15 cellular contexts compared by ENCODE assay signal in the genomic region with DNA sequence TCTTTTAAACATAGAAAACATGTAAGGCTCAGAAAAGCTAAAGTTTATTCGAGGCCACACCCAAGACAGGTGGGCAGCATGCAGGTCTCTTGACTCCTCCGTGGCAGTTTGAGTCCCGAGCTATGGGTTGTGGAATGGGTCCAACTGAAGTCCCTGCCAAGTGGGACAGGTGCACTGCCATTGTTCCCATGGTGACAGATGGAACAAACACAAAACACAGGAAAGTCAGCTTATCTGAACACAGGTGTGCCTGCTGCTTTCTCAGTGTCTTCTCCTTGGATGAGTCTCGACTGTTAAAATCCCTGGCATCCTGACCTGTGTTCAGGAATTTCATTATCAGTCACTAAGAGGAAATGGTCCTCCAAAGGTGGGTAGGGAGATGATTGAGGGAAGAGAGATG.
A peak's percentile ranks its signal among the peaks of the same experiment; 100 is the strongest.
DNase-seq lines count a peak whose midpoint lies in the region; ATAC-seq, FAIRE-seq and TF ChIP-seq lines count a peak whose summit lies in the region.
"Had no signal": no experiment of that assay in that cellular context is flagged by ENCODE, and none has a peak within 500 bp of the region (broad histone marks: within the 10 kb centered on the region; RNA-seq: fewer than 3 reads in every experiment).

No MANE protein-coding gene starts in this region.

- FAIRE-seq in H1 (lab: Jason Lieb, UNC) = no peak

- no peak overlapping the region for H3K9ac ChIP-seq in H1 (replicated peaks in 1 of 4; ENCODE audit: extremely low read depth in 1 of 4, low read depth in 3 of 4, low read length in 3 of 4)
- H3K9ac ChIP-seq: parathyroid adenoma had no signal

- 0 out of 3 replicates have a peak, but pooled peaks of 1 of the 2 experiments have one; percentile 22 for TF ChIP-seq EP300 in H1 (IDR thresholded peaks at IDR 0.05; ENCODE audit: borderline replicate concordance in 1 of 2, low read depth in 2 of 2, low read length in 2 of 2)

- H3K27ac ChIP-seq in 22Rv1 (peak overlapping the region; percentile 35), H1 (ENCODE audit: low read depth, low read length) (no peak overlapping the region)
- H3K27ac ChIP-seq: parathyroid adenoma, SK-N-MC, spleen had no signal

- no peak overlapping the region for H2AK5ac ChIP-seq in H1 (ENCODE audit: low read depth, low read length)

- CTCF ChIA-PET in H1 (lab: Charles Lee; ENCODE audit: partially characterized antibody) = interaction anchor here (0.7 to 2.5 kb wide), 2 partner anchors 18 to 71 kb away, joined by 3 to 6 read pairs; no protein-coding TSS in a partner anchor

- H3K23me2 ChIP-seq in H1 (ENCODE audit: low read depth, low read length) = no peaks in the 10 kb centered on the region

- H2BK120ac ChIP-seq in H1 (replicated peaks; ENCODE audit: low read depth, low read length) = no peak overlapping the region

- no peak overlapping the region for H3K18ac ChIP-seq in H1 (ENCODE audit: extremely low read depth, low read length)

- H3K79me1 ChIP-seq in H1 (ENCODE audit: low read depth, low read length) = no peaks in the 10 kb centered on the region

- no peak overlapping the region for H4K8ac ChIP-seq in H1 (ENCODE audit: extremely low read depth, insufficient read depth, low read length)

- H3K4me3 ChIP-seq in H1 (ENCODE audit: extremely low read depth in 1 of 4, insufficient read depth in 2 of 4, low read depth in 3 of 4, low read length in 4 of 4) (no peak overlapping the region), HAP-1 (no peak overlapping the region)
- H3K4me3 ChIP-seq: SK-N-MC, spleen had no signal

- H3K23ac ChIP-seq in H1 (ENCODE audit: insufficient read length) = no peak overlapping the region

- peak; percentile 82 for DNase-seq in NCI-H1092 treated with DMSO at 0.1 percent for 48 hours (lab: John Stamatoyannopoulos, UW)
- peak; percentile 88 for DNase-seq in NCI-H345 (lab: John Stamatoyannopoulos, UW)
- DNase-seq in H1 (ENCODE audit: low read depth in 1 of 2, low spot score in 2 of 2) = no peak
- DNase-seq in SK-N-DZ (ENCODE audit: low spot score) = no peak
- DNase-seq in HAP-1 (ENCODE audit: low spot score in 2 of 2) = no peak
- DNase-seq in KBM-7 = no peak
- DNase-seq: activated CD8-positive, alpha-beta memory T cell treated with anti-CD3 and anti-CD28 coated beads for 24 hours; activated naive CD4-positive, alpha-beta T cell treated with anti-CD3 and anti-CD28 coated beads for 36 hours; endodermal cell; GOT3; spleen had no signal

- WGBS in H1 (ENCODE audit: extremely low coverage in 1 of 2, insufficient coverage in 1 of 2, insufficient read length in 1 of 2, insufficient replicate concordance in 2 of 2, low coverage in 1 of 2, low lambda C conversion rate in 2 of 2, missing lambda C conversion rate in 1 of 2), 2 experiments = 89% methylated on average over 4 of the region's 4 CpGs; no CpG with 5 or more reads in 1 of the 2 experiments

- H3K4ac ChIP-seq in H1 (replicated peaks; ENCODE audit: insufficient read length, low read depth, low read length) = no peak overlapping the region

- H4K20me1 ChIP-seq in H1 (replicated peaks in 1 of 2; ENCODE audit: control insufficient read depth in 1 of 2, insufficient read depth in 2 of 2, low read length in 2 of 2) = no peaks in the 10 kb centered on the region

- no peak overlapping the region for H3K56ac ChIP-seq in H1 (replicated peaks; ENCODE audit: insufficient read length, low read depth, low read length)

- TF ChIP-seq CTCF in 22Rv1 (IDR thresholded peaks at IDR 0.05) (no peak), H1 (IDR thresholded peaks at IDR 0.05; ENCODE audit: control extremely low read depth in 1 of 3, insufficient read depth in 1 of 3, low read depth in 1 of 3, low read length in 3 of 3) (no peak)

- POLR2A ChIA-PET in H1 (lab: Charles Lee; ENCODE audit: partially characterized antibody) = no interaction called here

- no peak overlapping the region for H3K4me2 ChIP-seq in H1 (ENCODE audit: insufficient read depth in 1 of 2, low read depth in 2 of 2, low read length in 2 of 2)

- H4K91ac ChIP-seq in H1 (replicated peaks; ENCODE audit: insufficient read length, low read length) = no peak overlapping the region

- no peak for ATAC-seq in HG03378 (IDR thresholded peaks at IDR 0.05; ENCODE audit: unreplicated experiment)

- TF ChIP-seq POLR2A in H1 (IDR thresholded peaks at IDR 0.05; ENCODE audit: control extremely low read depth in 1 of 2, low read depth in 2 of 2, low read length in 2 of 2) = no peak

- no peak overlapping the region for H2AFZ ChIP-seq in H1 (ENCODE audit: low read length)
- H2AFZ ChIP-seq: parathyroid adenoma had no signal

- H2BK15ac ChIP-seq in H1 (ENCODE audit: low read length) = no peak overlapping the region

- H4K5ac ChIP-seq in H1 (ENCODE audit: insufficient read length, low read depth, low read length) = no peak overlapping the region

- H3K79me2 ChIP-seq in H1 (ENCODE audit: control insufficient read depth in 1 of 2, insufficient read depth in 2 of 2, low read length in 2 of 2) = no peaks in the 10 kb centered on the region
- H3K79me2 ChIP-seq: parathyroid adenoma had no signal

- no peak for TF ChIP-seq RAD21 in H1 (IDR thresholded peaks at IDR 0.05 in 1 of 2, conservative IDR thresholded peaks at IDR 0.05 in 1 of 2; ENCODE audit: low read depth in 2 of 2, low read length in 2 of 2)

- H2BK12ac ChIP-seq in H1 (ENCODE audit: low read depth, low read length) = no peak overlapping the region

- H3K14ac ChIP-seq in H1 (ENCODE audit: insufficient read length) = no peak overlapping the region

- H2BK20ac ChIP-seq in H1 (ENCODE audit: low read length) = peak overlapping the region; percentile 51; the same call in 1 of the 2 replicates

- H3K9me3 ChIP-seq in H1 (ENCODE audit: insufficient read depth in 2 of 2, low read depth in 1 of 2, low read length in 1 of 2) (no peaks in the 10 kb centered on the region), HAP-1 (no peaks in the 10 kb centered on the region)
- H3K9me3 ChIP-seq: spleen had no signal

- in situ Hi-C loops in HAP-1 (cut with MboI; ENCODE audit: low sequenced_read_pairs) = no loop called here
- in situ Hi-C loops in KBM-7 (cut with MboI; ENCODE audit: low pct_unique_long_range_greater_than_20kb, low sequenced_read_pairs) = no loop called here

- H3K4me1 ChIP-seq in H1 (replicated peaks in 1 of 4; ENCODE audit: control insufficient read depth in 3 of 4, insufficient read depth in 4 of 4, low read length in 3 of 4) = peaks cover 0 to 4% (median 4%) of the 10 kb centered on the region in 4 experiments; a peak in 4 of 7 replicates
- H3K4me1 ChIP-seq in HAP-1 = no peaks in the 10 kb centered on the region
- H3K4me1 ChIP-seq: parathyroid adenoma had no signal

- H3K36me3 ChIP-seq in H1 (ENCODE audit: control insufficient read depth in 2 of 4, insufficient read depth in 4 of 4, low read length in 3 of 4) = no peaks in the 10 kb centered on the region
- no peaks in the 10 kb centered on the region for H3K36me3 ChIP-seq in HAP-1 (replicated peaks)
- H3K36me3 ChIP-seq: spleen had no signal

- no peaks in the 10 kb centered on the region for H3K27me3 ChIP-seq in H1 (replicated peaks in 1 of 4; ENCODE audit: control insufficient read depth in 3 of 4, extremely low read depth in 1 of 4, insufficient read depth in 3 of 4, low read length in 3 of 4)
- no peaks in the 10 kb centered on the region for H3K27me3 ChIP-seq in HAP-1 (ENCODE audit: low read depth)
- H3K27me3 ChIP-seq: spleen had no signal

- H2BK5ac ChIP-seq in H1 (ENCODE audit: low read depth, low read length) = no peak overlapping the region

TF ChIP-seq in H1, 55 proteins besides CTCF, POLR2A, EP300 and RAD21:
- TF ChIP-seq MAFK (IDR thresholded peaks at IDR 0.05; ENCODE audit: low read depth, low read length) (no peak), SP2 (IDR thresholded peaks at IDR 0.05; ENCODE audit: low read length) (no peak), SP1 (IDR thresholded peaks at IDR 0.05; ENCODE audit: low read depth, low read length) (no peak), JUND (IDR thresholded peaks at IDR 0.05; ENCODE audit: low read length) (no peak), POLR2AphosphoS5 (IDR thresholded peaks at IDR 0.05; ENCODE audit: low read depth, low read length) (no peak), TCF12 (IDR thresholded peaks at IDR 0.05; ENCODE audit: low read depth, low read length) (0 out of 2 replicates have a peak, but pooled peaks have one; percentile 21)
TF ChIP-seq in H1: peak in this region for 1.

Comparison
In these comparisons a context has a peak if more than half of its experiments do, and no peak if none do; other contexts are left out.
1. DNase-seq: peak in NCI-H1092 treated with DMSO at 0.1 percent for 48 hours (single experiment) and NCI-H345 (single experiment); none in H1 (0 of 2), SK-N-DZ (single experiment), HAP-1 (0 of 2) and KBM-7 (single experiment).